Comparison of ENCODE assay signal across 25 cellular contexts in genomic region chr18:24421831-24422230, GRCh38. TPM values are rescaled to one million over a fixed set of nuclear protein-coding genes. Genes with fewer than 3 reads are reported as not detected.
"Had no signal": no experiment of that assay in that cellular context is flagged by ENCODE, and none has a peak within 500 bp of the region (broad histone marks: within the 10 kb centered on the region; RNA-seq: fewer than 3 reads in every experiment).

No MANE protein-coding gene starts in this region.

- H3K36me3 ChIP-seq: gastrocnemius medialis, neural progenitor cell, sigmoid colon, upper lobe of left lung had no signal

- ATAC-seq: activated T-helper 17 cell treated with anti-CD3 and anti-CD28 coated beads, Interleukin-2, amount 50 U/mL, for 72 hours; gastrocnemius medialis; left ventricle myocardium superior; naive thymus-derived CD8-positive, alpha-beta T cell; WTC11 had no signal

- H2AFZ ChIP-seq: neural progenitor cell had no signal

- H3K27me3 ChIP-seq: upper lobe of left lung had no signal

- H3K27ac ChIP-seq: coronary artery, epithelial cell of prostate, gastrocnemius medialis, neural progenitor cell, sigmoid colon had no signal

- H3K4me3 Mint-ChIP-seq: activated naive CD8-positive, alpha-beta T cell; activated T-cell treated with anti-CD3 and anti-CD28 coated beads, Interleukin-2, amount 50 U/mL, for 24 hours; activated T-helper 17 cell treated with anti-CD3 and anti-CD28 coated beads, Interleukin-2, amount 50 U/mL, for 72 hours; endodermal cell; mesothelial cell of epicardium; naive thymus-derived CD8-positive, alpha-beta T cell; neural progenitor cell; T-helper 2 cell treated with Interferon-gamma antibody and Interleukin-4, amounts not matched to agents 5 μg/mL and 100 μg/mL, for 36 hours; WTC11 had no signal

- DNase-seq: activated CD8-positive, alpha-beta memory T cell treated with anti-CD3 and anti-CD28 coated beads for 24 hours; activated CD8-positive, alpha-beta memory T cell treated with anti-CD3 and anti-CD28 coated beads, Interleukin-2, amount 50 U/mL, for 4 hours; activated T-cell treated with anti-CD3 and anti-CD28 coated beads, Interleukin-2, amount 50 U/mL, for 24 hours; amniotic stem cell; cerebellar nuclear complex; endodermal cell; gastrocnemius medialis; head of caudate nucleus; left ventricle myocardium superior; mammary epithelial cell; naive thymus-derived CD8-positive, alpha-beta T cell; posterior cingulate gyrus; retina; sigmoid colon; stimulated activated CD4-positive, alpha-beta T cell treated with anti-CD3 and anti-CD28 coated beads, Interleukin-4, amount 100 ng/mL, for 1 hour; stimulated activated naive CD4-positive, alpha-beta T cell treated with Interleukin-2 at 50 U/mL for 16 hours; upper lobe of left lung had no signal

- H3K9me3 ChIP-seq: gastrocnemius medialis, sigmoid colon had no signal

- H3K4me1 ChIP-seq: gastrocnemius medialis, neural progenitor cell, sigmoid colon had no signal

- H3K4me3 ChIP-seq: coronary artery, gastrocnemius medialis, neural progenitor cell, sigmoid colon, upper lobe of left lung had no signal

- H3K9me3 Mint-ChIP-seq: endodermal cell, neural progenitor cell, WTC11 had no signal

- H3K27ac Mint-ChIP-seq: activated naive CD8-positive, alpha-beta T cell; activated T-cell treated with anti-CD3 and anti-CD28 coated beads, Interleukin-2, amount 50 U/mL, for 24 hours; activated T-helper 17 cell treated with anti-CD3 and anti-CD28 coated beads, Interleukin-2, amount 50 U/mL, for 72 hours; endodermal cell; mesothelial cell of epicardium; naive thymus-derived CD8-positive, alpha-beta T cell; neural progenitor cell; T-helper 2 cell treated with Interferon-gamma antibody and Interleukin-4, amounts not matched to agents 5 μg/mL and 100 μg/mL, for 36 hours; WTC11 had no signal

- H3K4me2 ChIP-seq: neural progenitor cell had no signal

- H3K36me3 Mint-ChIP-seq: mesothelial cell of epicardium, WTC11 had no signal

- H3K9ac ChIP-seq: neural progenitor cell had no signal

RNA-seq across cellular contexts. Expression of gene HRH4, which starts 38.6 kb away (rescaled TPM):
- total RNA-seq: gastrocnemius medialis; mesothelial cell of epicardium; naive thymus-derived CD8-positive, alpha-beta T cell; WTC11 had no signal
- polyA plus RNA-seq: mammary epithelial cell had no signal
